ENCODE assay signal across 1 cellular context in genomic region chr10:113541554-113541902, GRCh38.
TF ChIP-seq lines count a peak whose summit lies in the region.

No MANE protein-coding gene starts in this region.

TF ChIP-seq in HepG2, 621 proteins besides CTCF, POLR2A, EP300 and RAD21 (continued from another document):
- peak; percentile 8; the same call in 1 of the 2 replicates for TF ChIP-seq AHDC1 (CRISPR knock-in tag; IDR thresholded peaks at IDR 0.05; ENCODE audit: borderline replicate concordance)
- TF ChIP-seq HNRNPK (IDR thresholded peaks at IDR 0.05; ENCODE audit: low read depth, low read length, poor library complexity, severe bottlenecking): no peak
TF ChIP-seq in HepG2: peak in this region for 5.
